10 cellular contexts compared by ENCODE assay signal in the genomic region with DNA sequence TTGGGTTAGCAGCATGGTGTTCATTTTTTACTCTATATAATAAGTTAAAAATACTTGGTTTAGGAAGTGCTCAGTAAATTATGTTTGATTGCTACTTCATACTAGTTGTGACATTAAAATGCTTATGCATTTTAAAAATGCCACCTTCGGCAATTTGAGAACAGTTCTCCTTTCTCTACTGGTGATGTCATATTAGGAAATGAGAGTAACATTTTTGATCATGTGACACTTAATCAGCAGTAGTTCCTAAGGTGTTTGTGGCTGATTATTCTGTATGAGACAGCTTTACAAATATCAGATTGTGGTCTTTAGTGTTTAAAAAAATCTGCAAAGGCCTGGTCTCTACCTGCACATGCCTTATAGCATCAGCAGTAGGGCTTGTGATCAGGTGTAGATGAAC. TPM values are rescaled to one million over a fixed set of nuclear protein-coding genes. Genes with fewer than 3 reads are reported as not detected.
DNase-seq lines count a peak whose midpoint lies in the region; ATAC-seq and TF ChIP-seq lines count a peak whose summit lies in the region.
"Had no signal": no experiment of that assay in that cellular context is flagged by ENCODE, and none has a peak within 500 bp of the region (broad histone marks: within the 10 kb centered on the region; RNA-seq: fewer than 3 reads in every experiment).

No MANE protein-coding gene starts in this region.

- H3K9me3 Mint-ChIP-seq in T-helper 1 cell treated with Interleukin-12 subunit alpha and Interleukin-12 subunit beta and Interleukin-4 antibody, amounts not matched to agents 30 μg/mL and 1 μg/mL, for 36 hours = no peaks in the 10 kb centered on the region

- in situ Hi-C loops in transverse colon (cut with MboI; ENCODE audit: low pct_ligation_motif_present in 1 of 4, low pct_unique_long_range_greater_than_20kb in 1 of 4, low sequenced_read_pairs in 3 of 4) = no loop called here

- H2AFZ ChIP-seq in ACC112 (ENCODE audit: low read length, unreplicated experiment) = no peak overlapping the region

- TF ChIP-seq EP300 in transverse colon (IDR thresholded peaks at IDR 0.05; ENCODE audit: low read depth) = no peak

- no peaks in the 10 kb centered on the region for H3K9me3 ChIP-seq in mucosa of descending colon
- no peaks in the 10 kb centered on the region for H3K9me3 ChIP-seq in transverse colon

- H3K79me2 ChIP-seq in ACC112 (ENCODE audit: control insufficient read depth, insufficient read depth, low read length, unreplicated experiment) = peaks cover 66% of the 10 kb centered on the region

- H3K4me3 ChIP-seq in ACC112 (ENCODE audit: low read depth, low read length) = peak overlapping the region; percentile 56
- H3K4me3 ChIP-seq in mucosa of descending colon = no peak overlapping the region
- no peak overlapping the region for H3K4me3 ChIP-seq in transverse colon
- H3K4me3 ChIP-seq: skin epidermis had no signal

- no peak for TF ChIP-seq POLR2A in transverse colon (IDR thresholded peaks at IDR 0.05)

- H3K27me3 ChIP-seq in ACC112 (ENCODE audit: insufficient read depth, low read length) (no peaks in the 10 kb centered on the region), transverse colon (no peaks in the 10 kb centered on the region)

- intact Hi-C loops in mucosa of descending colon (cut with DNase I, micrococcal nuclease) (no loop called here), transverse colon (cut with DNase I; ENCODE audit: low total_unique reads) (loop anchor here (5.0 to 10.0 kb wide), 3 partner anchors 48 to 1499 kb away; no protein-coding TSS in a partner anchor)

- DNase-seq in germinal center (ENCODE audit: low spot score) = peak; percentile 55
- DNase-seq in mucosa of descending colon = no peak
- DNase-seq in transverse colon = no peak
- DNase-seq: NCI-H2081 had no signal

- peaks cover 22% of the 10 kb centered on the region for H3K36me3 ChIP-seq in ACC112 (ENCODE audit: insufficient read depth, low read length)
- H3K36me3 ChIP-seq in mucosa of descending colon (ENCODE audit: low read depth) = peaks cover 4% of the 10 kb centered on the region
- peaks cover 0 to 15% (median 5%) of the 10 kb centered on the region in 4 donors for H3K36me3 ChIP-seq in transverse colon

- 27 to 51% methylated on average over 1 of the region's 1 CpG for WGBS in transverse colon (ENCODE audit: low coverage in 1 of 2), 2 donors

- no peaks in the 10 kb centered on the region for H3K27me3 Mint-ChIP-seq in T-helper 1 cell treated with Interleukin-12 subunit alpha and Interleukin-12 subunit beta and Interleukin-4 antibody, amounts not matched to agents 30 μg/mL and 1 μg/mL, for 36 hours (ENCODE audit: low read depth)

- no peak for TF ChIP-seq CTCF in mucosa of descending colon (IDR thresholded peaks at IDR 0.05)
- no peak for TF ChIP-seq CTCF in transverse colon (IDR thresholded peaks at IDR 0.05)

- peaks cover 40% of the 10 kb centered on the region for H3K4me1 Mint-ChIP-seq in T-helper 1 cell treated with Interleukin-12 subunit alpha and Interleukin-12 subunit beta and Interleukin-4 antibody, amounts not matched to agents 30 μg/mL and 1 μg/mL, for 36 hours (ENCODE audit: low read depth)

- H3K36me3 Mint-ChIP-seq in T-helper 1 cell treated with Interleukin-12 subunit alpha and Interleukin-12 subunit beta and Interleukin-4 antibody, amounts not matched to agents 30 μg/mL and 1 μg/mL, for 36 hours (ENCODE audit: low read depth) = peaks cover 49% of the 10 kb centered on the region

- H3K4me3 Mint-ChIP-seq in T-helper 1 cell treated with Interleukin-12 subunit alpha and Interleukin-12 subunit beta and Interleukin-4 antibody, amounts not matched to agents 30 μg/mL and 1 μg/mL, for 36 hours = no peak overlapping the region

- H3K27ac ChIP-seq in ACC112 (ENCODE audit: low read depth, low read length) (no peak overlapping the region; the same call in 1 of the 2 replicates), transverse colon (peak overlapping the region in 1 of 4 donors; percentile 9)

- peaks cover 43% of the 10 kb centered on the region for H3K4me1 ChIP-seq in ACC112 (ENCODE audit: control insufficient read depth, insufficient read depth, low read length, unreplicated experiment)
- H3K4me1 ChIP-seq in mucosa of descending colon (ENCODE audit: low read depth) = peaks cover 17% of the 10 kb centered on the region
- H3K4me1 ChIP-seq in transverse colon = peaks cover 11 to 35% (median 18%) of the 10 kb centered on the region in 4 donors

- ATAC-seq in GM18867 (IDR thresholded peaks at IDR 0.05; ENCODE audit: unreplicated experiment) (peak; percentile 17), mucosa of descending colon (no peak), HG03342 (IDR thresholded peaks at IDR 0.05; ENCODE audit: unreplicated experiment) (no peak), HG03280 (IDR thresholded peaks at IDR 0.05; ENCODE audit: unreplicated experiment) (no peak)

- peak overlapping the region; percentile 59 for H3K27ac Mint-ChIP-seq in T-helper 1 cell treated with Interleukin-12 subunit alpha and Interleukin-12 subunit beta and Interleukin-4 antibody, amounts not matched to agents 30 μg/mL and 1 μg/mL, for 36 hours

RNA-seq across cellular contexts. Expression of gene GZF1, which starts 4.4 kb away (rescaled TPM):
- 10 to 100 TPM in 1 of 3 donors, 1 to 10 TPM in 2; 5.8 to 16.2 (median 9.3) TPM for total RNA-seq in mucosa of descending colon
- 10 to 100 TPM in 2 of 4 donors, 1 to 10 TPM in 2; 4.9 to 23.3 (median 13.3) TPM for total RNA-seq in transverse colon

RNA-seq across cellular contexts. Expression of gene NXT1, which starts 15.8 kb away (rescaled TPM):
- total RNA-seq in mucosa of descending colon (10 to 100 TPM in 2 of 3 donors, 1 to 10 TPM in 1; 9.9 to 12.9 (median 10.6) TPM), transverse colon (10 to 100 TPM; 16.5 to 43.4 (median 22.8) TPM)

RNA-seq across cellular contexts. Expression of gene NAPB, which starts 54.9 kb away (rescaled TPM):
- total RNA-seq in mucosa of descending colon (10 to 100 TPM in 1 of 3 donors, 1 to 10 TPM in 2; 8.2 to 22.8 (median 8.9) TPM), transverse colon (10 to 100 TPM in 3 of 4 donors, 1 to 10 TPM in 1; 4.0 to 20.5 (median 12.0) TPM)
